In genomic region chr20:57848282-57848681, GRCh38 we compare ENCODE assay signal across 11 cellular contexts.
"Had no signal": no experiment of that assay in that cellular context is flagged by ENCODE, and none has a peak within 500 bp of the region (broad histone marks: within the 10 kb centered on the region; RNA-seq: fewer than 3 reads in every experiment).

No MANE protein-coding gene starts in this region.

- H3K27ac Mint-ChIP-seq: GM23338, H9, HFFc6 had no signal

- FAIRE-seq: H1, H54 had no signal

- H3K4me2 ChIP-seq: GM23338 had no signal

- H3K9me3 Mint-ChIP-seq: GM23338, H9, HFFc6 had no signal

- ATAC-seq: GM23338, HCT116 had no signal

- H3K9ac ChIP-seq: GM23248 had no signal

- H3K4me1 ChIP-seq: HAP-1 had no signal

- H3K27ac ChIP-seq: GM23248 had no signal

- H3K4me3 ChIP-seq: GM23248, GM23338, HAP-1 had no signal

- DNase-seq: GM23248, GOT3, H7, HCEC 1CT, HFFc6 had no signal

- H3K36me3 ChIP-seq: HAP-1 had no signal

- H3K4me3 Mint-ChIP-seq: GM23338, H9, HFFc6 had no signal

- H3K4me1 Mint-ChIP-seq: GM23338 had no signal

- H3K9me3 ChIP-seq: HAP-1 had no signal

- H2AFZ ChIP-seq: GM23248 had no signal
